ENCODE assay signal across 1 cellular context in the genomic region with DNA sequence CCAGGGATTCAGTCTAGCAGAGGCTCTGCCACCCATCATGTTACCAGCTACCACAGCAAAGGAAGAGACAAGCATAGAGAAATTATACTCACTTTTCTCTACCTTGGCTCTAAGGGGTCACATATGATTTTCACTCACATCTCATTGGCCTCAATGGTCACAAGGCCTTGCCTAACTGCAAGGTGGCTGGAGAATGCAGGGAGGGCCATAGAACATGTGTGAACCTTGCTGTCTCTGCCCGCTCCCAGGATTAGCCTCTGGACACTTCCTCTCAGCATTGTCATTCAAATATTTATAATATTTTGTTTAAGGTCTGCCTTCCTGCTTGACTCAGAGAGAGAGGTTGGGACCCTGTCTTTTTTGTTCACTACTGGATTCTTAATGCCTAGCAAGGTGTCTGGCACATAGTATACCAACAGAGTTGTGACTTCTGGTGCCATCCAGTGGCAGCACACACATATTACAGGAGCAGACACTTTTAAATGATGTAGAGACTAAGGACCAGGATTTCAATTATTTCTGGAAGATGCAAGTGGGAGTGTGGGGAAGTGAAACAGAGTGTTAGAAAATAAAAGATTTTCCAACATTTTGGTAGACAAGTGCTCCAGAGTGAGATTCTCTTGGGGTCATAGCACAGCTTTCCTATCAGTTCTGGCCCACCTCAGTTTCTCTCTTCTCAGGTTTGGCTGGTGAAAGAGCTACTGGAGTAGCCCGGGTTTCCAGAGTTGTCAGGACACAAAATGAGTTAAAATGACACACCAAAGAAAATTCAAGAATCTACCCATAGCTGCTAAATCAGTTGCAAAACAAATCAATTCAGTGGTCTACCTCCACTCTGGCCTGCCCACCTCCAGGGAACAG.
TF ChIP-seq lines count a peak whose summit lies in the region.

No MANE protein-coding gene starts in this region.

TF ChIP-seq in endothelial cell of umbilical vein, 7 proteins besides CTCF, POLR2A, EP300 and RAD21 (continued from another document):
- TF ChIP-seq GATA2 (IDR thresholded peaks at IDR 0.05; ENCODE audit: insufficient read depth, insufficient read length, low read depth, low read length) (no peak), EZH2 (IDR thresholded peaks at IDR 0.05; ENCODE audit: borderline replicate concordance, low read depth, low read length, severe bottlenecking) (no peak), POLR2AphosphoS5 (IDR thresholded peaks at IDR 0.05; ENCODE audit: insufficient read depth, low read depth, low read length) (no peak)
- TF ChIP-seq, protein P1, sequence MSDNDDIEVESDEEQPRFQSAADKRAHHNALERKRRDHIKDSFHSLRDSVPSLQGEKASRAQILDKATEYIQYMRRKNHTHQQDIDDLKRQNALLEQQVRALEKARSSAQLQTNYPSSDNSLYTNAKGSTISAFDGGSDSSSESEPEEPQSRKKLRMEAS (IDR thresholded peaks at IDR 0.05; ENCODE audit: insufficient read depth, insufficient read length), result no peak
